Comparison of ENCODE assay signal across 12 cellular contexts in genomic region chr4:76611611-76612010, GRCh38.
DNase-seq lines count a peak whose midpoint lies in the region; FAIRE-seq and TF ChIP-seq lines count a peak whose summit lies in the region.
"Had no signal": no experiment of that assay in that cellular context is flagged by ENCODE, and none has a peak within 500 bp of the region (broad histone marks: within the 10 kb centered on the region; RNA-seq: fewer than 3 reads in every experiment).

No MANE protein-coding gene starts in this region.

- in situ Hi-C loops in GM13976 (cut with MboI; ENCODE audit: low sequenced_read_pairs, unreplicated experiment) = no loop called here

- CTCF ChIA-PET in AG04450 (lab: Charles Lee) = interaction anchor here (1.0 kb wide), 1 partner anchor 433 kb away, joined by 5 read pairs; no protein-coding TSS in a partner anchor

- H3K27ac Mint-ChIP-seq in astrocyte (ENCODE audit: unreplicated experiment) = peak overlapping the region; percentile 65

- H3K27me3 ChIP-seq in AG04450 (ENCODE audit: control insufficient read depth, insufficient read depth, low read length) (no peaks in the 10 kb centered on the region), astrocyte (ENCODE audit: insufficient read depth, low read length) (no peaks in the 10 kb centered on the region), left ventricle myocardium inferior (ENCODE audit: low read depth) (no peaks in the 10 kb centered on the region), ovary (no peaks in the 10 kb centered on the region)

- POLR2A ChIA-PET in AG04450 (lab: Yijun Ruan, JAX) = no interaction called here

- H3K9me3 ChIP-seq in AG04450 (ENCODE audit: control insufficient read depth, insufficient read depth, low read length) (no peaks in the 10 kb centered on the region), astrocyte (ENCODE audit: insufficient read depth, low read depth, low read length) (no peaks in the 10 kb centered on the region), left ventricle myocardium inferior (replicated peaks) (no peaks in the 10 kb centered on the region), ovary (no peaks in the 10 kb centered on the region)

- intact Hi-C loops in left ventricle myocardium inferior (cut with micrococcal nuclease) = no loop called here
- intact Hi-C loops in ovary (cut with DNase I) = loop anchor here in 2 of 4 donors (10.0 kb wide), 2 partner anchors 123 to 143 kb away; no protein-coding TSS in a partner anchor

- H3K9ac ChIP-seq in astrocyte (ENCODE audit: low read length) = peak overlapping the region; percentile 64

- TF ChIP-seq EP300 in ovary (IDR thresholded peaks at IDR 0.05) = no peak

- H3K4me3 Mint-ChIP-seq in astrocyte (ENCODE audit: unreplicated experiment) = no peak overlapping the region

- H3K27me3 Mint-ChIP-seq in astrocyte (ENCODE audit: low read depth, unreplicated experiment) = no peaks in the 10 kb centered on the region

- TF ChIP-seq CTCF in AG04450 (IDR thresholded peaks at IDR 0.05; ENCODE audit: low read depth, low read length) (no peak), astrocyte (IDR thresholded peaks at IDR 0.05; ENCODE audit: insufficient read depth, low read depth, low read length) (no peak), left ventricle myocardium inferior (IDR thresholded peaks at IDR 0.05; ENCODE audit: borderline replicate concordance) (no peak), ovary (IDR thresholded peaks at IDR 0.05) (no peak), GM13976 (IDR thresholded peaks at IDR 0.05; ENCODE audit: borderline replicate concordance, control extremely low read depth, extremely low read depth, insufficient read depth, missing control alignments) (no peak)

- H3K36me3 ChIP-seq in astrocyte (ENCODE audit: insufficient read depth, low read length) = no peaks in the 10 kb centered on the region
- no peaks in the 10 kb centered on the region for H3K36me3 ChIP-seq in left ventricle myocardium inferior
- no peaks in the 10 kb centered on the region for H3K36me3 ChIP-seq in ovary
- H3K36me3 ChIP-seq: cardiac muscle cell had no signal

- H3K4me2 ChIP-seq in astrocyte (ENCODE audit: low read length) = peak overlapping the region; percentile 66

- H3K79me2 ChIP-seq in astrocyte (ENCODE audit: insufficient read depth, low read length) = no peaks in the 10 kb centered on the region

- FAIRE-seq in astrocyte (lab: Jason Lieb, UNC) = peak; percentile 87
- FAIRE-seq: frontal cortex, K562 had no signal

- peaks cover 55% of the 10 kb centered on the region for H3K4me1 Mint-ChIP-seq in astrocyte (ENCODE audit: low read depth, unreplicated experiment)

- no peak overlapping the region for H2AFZ ChIP-seq in astrocyte (ENCODE audit: low read depth, low read length)

- H3K4me1 ChIP-seq in astrocyte (ENCODE audit: insufficient read depth, low read length) (peaks cover 29% of the 10 kb centered on the region), left ventricle myocardium inferior (peaks cover 33% of the 10 kb centered on the region), ovary (ENCODE audit: insufficient read depth) (peaks cover 15% of the 10 kb centered on the region)

- DNase-seq in AG04450 (ENCODE audit: low read depth, low spot score) = no peak
- DNase-seq in astrocyte (ENCODE audit: low read depth) = peak; percentile 53
- DNase-seq in left ventricle myocardium inferior = no peak
- peak; percentile 26 to 61 (median 43) for DNase-seq in ovary
- DNase-seq in NCI-H1048 (lab: John Stamatoyannopoulos, UW) = no peak
- no peak for DNase-seq in DMS114 treated with DMSO at 0.1 percent for 48 hours (lab: John Stamatoyannopoulos, UW; ENCODE audit: unreplicated experiment)
- DNase-seq in GM13976 (ENCODE audit: low spot score) = no peak
- no peak for DNase-seq in AG08395 (ENCODE audit: low spot score)
- DNase-seq: NCI-H2081 treated with DMSO at 0.1 percent for 48 hours had no signal

- 2 to 9% (median 9%) methylated on average over 5 of the region's 5 CpGs for WGBS in ovary, 3 donors

- peaks cover 11% of the 10 kb centered on the region for H3K36me3 Mint-ChIP-seq in astrocyte (ENCODE audit: low read depth, unreplicated experiment)

- no peak overlapping the region for H3K4me3 ChIP-seq in AG04450 (ENCODE audit: low read depth, low read length)
- peak overlapping the region; percentile 21 for H3K4me3 ChIP-seq in astrocyte (ENCODE audit: insufficient read depth, low read depth, low read length)
- no peak overlapping the region for H3K4me3 ChIP-seq in left ventricle myocardium inferior
- no peak overlapping the region for H3K4me3 ChIP-seq in ovary
- H3K4me3 ChIP-seq: cardiac muscle cell, K562 had no signal

- no peak for TF ChIP-seq POLR2A in ovary (IDR thresholded peaks at IDR 0.05)

- no peaks in the 10 kb centered on the region for H3K9me3 Mint-ChIP-seq in astrocyte (ENCODE audit: unreplicated experiment)

- H3K27ac ChIP-seq in AG04450 (ENCODE audit: low read depth, low read length) (peak overlapping the region; percentile 49), astrocyte (ENCODE audit: low read depth, low read length) (peak overlapping the region; percentile 71), left ventricle myocardium inferior (replicated peaks) (peak overlapping the region; percentile 24), ovary (peak overlapping the region in 1 of 2 donors; percentile 64)
- H3K27ac ChIP-seq: cardiac muscle cell had no signal

- no peaks in the 10 kb centered on the region for H4K20me1 ChIP-seq in astrocyte (ENCODE audit: insufficient read depth, low read length)

Comparison
In these comparisons a context has a peak if more than half of its experiments do, and no peak if none do; other contexts are left out.
1. DNase-seq: peak in astrocyte (single experiment) and ovary (5 of 5); none in AG04450 (single experiment), left ventricle myocardium inferior (single experiment), NCI-H1048 (single experiment), DMS114 treated with DMSO at 0.1 percent for 48 hours (single experiment), GM13976 (single experiment) and AG08395 (single experiment).